8 cellular contexts compared by ENCODE assay signal in genomic region chr12:97404549-97404948, GRCh38. TPM values are rescaled to one million over a fixed set of nuclear protein-coding genes. Genes with fewer than 3 reads are reported as not detected.
DNase-seq lines count a peak whose midpoint lies in the region; ATAC-seq and TF ChIP-seq lines count a peak whose summit lies in the region.

No MANE protein-coding gene starts in this region.

- H3K9ac ChIP-seq in liver (ENCODE audit: low read depth in 1 of 2, low read length in 2 of 2), result no peak overlapping the region

- peak; percentile 40 to 71 (median 58) for TF ChIP-seq CTCF in breast epithelium (IDR thresholded peaks at IDR 0.05)
- peak; percentile 85 for TF ChIP-seq CTCF in liver (IDR thresholded peaks at IDR 0.05; ENCODE audit: low read depth, low read length, missing input control)

- H3K4me1 ChIP-seq in breast epithelium (no peaks in the 10 kb centered on the region), liver (ENCODE audit: control insufficient read depth in 4 of 4, insufficient read depth in 4 of 4, low read length in 3 of 4) (no peaks in the 10 kb centered on the region)

- WGBS in liver, result 13% methylated on average over 2 of the region's 2 CpGs

- H3K4me3 ChIP-seq in breast epithelium (no peak overlapping the region), liver (ENCODE audit: low read depth in 1 of 3, low read length in 3 of 3) (no peak overlapping the region)

- H3K4me1 Mint-ChIP-seq in natural killer cell treated with Interleukin-12 subunit alpha and Interleukin-12 subunit beta and Interleukin-15 and Interleukin-18, amount 100 ng/mL, for 72 hours (ENCODE audit: low read depth in 2 of 2), result no peaks in the 10 kb centered on the region

- H3K36me3 ChIP-seq in breast epithelium (no peaks in the 10 kb centered on the region), liver (ENCODE audit: control insufficient read depth in 4 of 4, insufficient read depth in 3 of 4, low read depth in 1 of 4, low read length in 3 of 4) (no peaks in the 10 kb centered on the region)

- peak; percentile 79 to 89 for TF ChIP-seq RAD21 in liver (IDR thresholded peaks at IDR 0.05)

- H3K4me3 Mint-ChIP-seq in natural killer cell treated with Interleukin-12 subunit alpha and Interleukin-12 subunit beta and Interleukin-15 and Interleukin-18, amount 100 ng/mL, for 72 hours, result no peak overlapping the region

- H3K27me3 Mint-ChIP-seq in natural killer cell treated with Interleukin-12 subunit alpha and Interleukin-12 subunit beta and Interleukin-15 and Interleukin-18, amount 100 ng/mL, for 72 hours, result no peaks in the 10 kb centered on the region

- H3K9me3 ChIP-seq in breast epithelium (no peaks in the 10 kb centered on the region), liver (ENCODE audit: control insufficient read depth in 4 of 4, low read length in 3 of 4) (no peaks in the 10 kb centered on the region)

- H3K9me3 Mint-ChIP-seq in natural killer cell treated with Interleukin-12 subunit alpha and Interleukin-12 subunit beta and Interleukin-15 and Interleukin-18, amount 100 ng/mL, for 72 hours, result no peaks in the 10 kb centered on the region

- H3K27ac ChIP-seq in breast epithelium, result no peak overlapping the region
- H3K27ac ChIP-seq in liver (ENCODE audit: low read depth in 1 of 2, low read length in 2 of 2), result no peak overlapping the region

- H3K36me3 Mint-ChIP-seq in natural killer cell treated with Interleukin-12 subunit alpha and Interleukin-12 subunit beta and Interleukin-15 and Interleukin-18, amount 100 ng/mL, for 72 hours, result no peaks in the 10 kb centered on the region

- H3K27ac Mint-ChIP-seq in natural killer cell treated with Interleukin-12 subunit alpha and Interleukin-12 subunit beta and Interleukin-15 and Interleukin-18, amount 100 ng/mL, for 72 hours, result no peak overlapping the region

- DNase-seq in GM03348 (ENCODE audit: low spot score) (peak; percentile 23), NCI-H446 (lab: John Stamatoyannopoulos, UW) (peak; percentile 59 to 82), breast epithelium (ENCODE audit: low spot score in 2 of 2) (no peak), NCI-H1048 (lab: John Stamatoyannopoulos, UW) (no peak)
- DNase-seq in natural killer cell treated with Interleukin-12 subunit alpha and Interleukin-12 subunit beta and Interleukin-15 and Interleukin-18, amount 100 ng/mL, for 72 hours (ENCODE audit: low spot score), result no peak

- intact Hi-C loops in breast epithelium (cut with DNase I; ENCODE audit: low total_unique reads), result no loop called here

- no peak for TF ChIP-seq POLR2A in breast epithelium (IDR thresholded peaks at IDR 0.05)

- ATAC-seq in GM19463 (IDR thresholded peaks at IDR 0.05; ENCODE audit: unreplicated experiment) (peak; percentile 91), HG03378 (IDR thresholded peaks at IDR 0.05; ENCODE audit: unreplicated experiment) (peak; percentile 88)
- no peak for ATAC-seq in natural killer cell treated with Interleukin-12 subunit alpha and Interleukin-12 subunit beta and Interleukin-15 and Interleukin-18, amount 100 ng/mL, for 72 hours

- H3K27me3 ChIP-seq in breast epithelium (no peaks in the 10 kb centered on the region), liver (ENCODE audit: control insufficient read depth in 4 of 4, insufficient read depth in 4 of 4, low read length in 3 of 4) (peaks cover 0 to 2% (median 0%) of the 10 kb centered on the region in 4 donors)

TF ChIP-seq in liver, 16 proteins besides CTCF, POLR2A, EP300 and RAD21:
- TF ChIP-seq, protein P1, sequence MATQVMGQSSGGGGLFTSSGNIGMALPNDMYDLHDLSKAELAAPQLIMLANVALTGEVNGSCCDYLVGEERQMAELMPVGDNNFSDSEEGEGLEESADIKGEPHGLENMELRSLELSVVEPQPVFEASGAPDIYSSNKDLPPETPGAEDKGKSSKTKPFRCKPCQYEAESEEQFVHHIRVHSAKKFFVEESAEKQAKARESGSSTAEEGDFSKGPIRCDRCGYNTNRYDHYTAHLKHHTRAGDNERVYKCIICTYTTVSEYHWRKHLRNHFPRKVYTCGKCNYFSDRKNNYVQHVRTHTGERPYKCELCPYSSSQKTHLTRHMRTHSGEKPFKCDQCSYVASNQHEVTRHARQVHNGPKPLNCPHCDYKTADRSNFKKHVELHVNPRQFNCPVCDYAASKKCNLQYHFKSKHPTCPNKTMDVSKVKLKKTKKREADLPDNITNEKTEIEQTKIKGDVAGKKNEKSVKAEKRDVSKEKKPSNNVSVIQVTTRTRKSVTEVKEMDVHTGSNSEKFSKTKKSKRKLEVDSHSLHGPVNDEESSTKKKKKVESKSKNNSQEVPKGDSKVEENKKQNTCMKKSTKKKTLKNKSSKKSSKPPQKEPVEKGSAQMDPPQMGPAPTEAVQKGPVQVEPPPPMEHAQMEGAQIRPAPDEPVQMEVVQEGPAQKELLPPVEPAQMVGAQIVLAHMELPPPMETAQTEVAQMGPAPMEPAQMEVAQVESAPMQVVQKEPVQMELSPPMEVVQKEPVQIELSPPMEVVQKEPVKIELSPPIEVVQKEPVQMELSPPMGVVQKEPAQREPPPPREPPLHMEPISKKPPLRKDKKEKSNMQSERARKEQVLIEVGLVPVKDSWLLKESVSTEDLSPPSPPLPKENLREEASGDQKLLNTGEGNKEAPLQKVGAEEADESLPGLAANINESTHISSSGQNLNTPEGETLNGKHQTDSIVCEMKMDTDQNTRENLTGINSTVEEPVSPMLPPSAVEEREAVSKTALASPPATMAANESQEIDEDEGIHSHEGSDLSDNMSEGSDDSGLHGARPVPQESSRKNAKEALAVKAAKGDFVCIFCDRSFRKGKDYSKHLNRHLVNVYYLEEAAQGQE (IDR thresholded peaks at IDR 0.05), result no peak
- TF ChIP-seq JUND (IDR thresholded peaks at IDR 0.05), result no peak
- no peak for TF ChIP-seq ZBTB33 (IDR thresholded peaks at IDR 0.05)
- peak; percentile 58 for TF ChIP-seq FOXA1 (IDR thresholded peaks at IDR 0.05)
- no peak for TF ChIP-seq MAX (IDR thresholded peaks at IDR 0.05)
- TF ChIP-seq FOXA2 (IDR thresholded peaks at IDR 0.05), result peak; percentile 56
- TF ChIP-seq TAF1 (conservative IDR thresholded peaks at IDR 0.05), result no peak
- TF ChIP-seq, protein P2, sequence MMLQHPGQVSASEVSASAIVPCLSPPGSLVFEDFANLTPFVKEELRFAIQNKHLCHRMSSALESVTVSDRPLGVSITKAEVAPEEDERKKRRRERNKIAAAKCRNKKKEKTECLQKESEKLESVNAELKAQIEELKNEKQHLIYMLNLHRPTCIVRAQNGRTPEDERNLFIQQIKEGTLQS (IDR thresholded peaks at IDR 0.05), result no peak
- TF ChIP-seq HNF4A (conservative IDR thresholded peaks at IDR 0.05), result no peak

RNA-seq across cellular contexts. Expression of gene RMST, which starts 58.1 kb away (rescaled TPM):
- total RNA-seq in breast epithelium (10 to 100 TPM in 2 of 3 donors, under 1 TPM in 1; 0.32 to 62.3 (median 23.0) TPM), liver (under 1 TPM; 0.19 to 0.25 TPM)
- polyA plus RNA-seq in liver, result not detected
- not detected for total RNA-seq in natural killer cell treated with Interleukin-12 subunit alpha and Interleukin-12 subunit beta and Interleukin-15 and Interleukin-18, amount 100 ng/mL, for 72 hours

Comparison
In these comparisons a context has a peak if more than half of its experiments do, and no peak if none do; other contexts are left out.
1. DNase-seq: peak in GM03348 (single experiment) and NCI-H446 (2 of 2); none in breast epithelium (0 of 2), NCI-H1048 (single experiment) and natural killer cell treated with Interleukin-12 subunit alpha and Interleukin-12 subunit beta and Interleukin-15 and Interleukin-18, amount 100 ng/mL, for 72 hours (single experiment).
2. ATAC-seq: peak in GM19463 (single experiment) and HG03378 (single experiment); none in natural killer cell treated with Interleukin-12 subunit alpha and Interleukin-12 subunit beta and Interleukin-15 and Interleukin-18, amount 100 ng/mL, for 72 hours (0 of 2).